Comparison of ENCODE assay signal across 9 cellular contexts in genomic region chr9:97529363-97530076, GRCh38. TPM values are rescaled to one million over a fixed set of nuclear protein-coding genes. Genes with fewer than 3 reads are reported as not detected.
DNase-seq lines count a peak whose midpoint lies in the region; ATAC-seq lines count a peak whose summit lies in the region.
"Had no signal": no experiment of that assay in that cellular context is flagged by ENCODE, and none has a peak within 500 bp of the region (broad histone marks: within the 10 kb centered on the region; RNA-seq: fewer than 3 reads in every experiment).

No MANE protein-coding gene starts in this region.

- intact Hi-C loops in activated naive CD4-positive, alpha-beta T cell treated with anti-CD3 and anti-CD28 coated beads for 36 hours (cut with micrococcal nuclease), result no loop called here

- no peaks in the 10 kb centered on the region for H3K36me3 ChIP-seq in adipocyte (ENCODE audit: control insufficient read depth, insufficient read depth, low read length, severe bottlenecking)

- no peaks in the 10 kb centered on the region for H3K27me3 Mint-ChIP-seq in activated naive CD4-positive, alpha-beta T cell treated with anti-CD3 and anti-CD28 coated beads for 36 hours (ENCODE audit: low read depth)
- H3K27me3 Mint-ChIP-seq in activated naive CD4-positive, alpha-beta T cell treated with anti-CD3 and anti-CD28 coated beads, Interleukin-2, amount 10 ng/mL, durations not matched to agents 7 days and 5 days, result peaks cover 8% of the 10 kb centered on the region
- peaks cover 0 to 1% of the 10 kb centered on the region in 2 donors for H3K27me3 Mint-ChIP-seq in T-cell
- H3K27me3 Mint-ChIP-seq: memory B cell had no signal

- ATAC-seq in HG03025 (IDR thresholded peaks at IDR 0.05; ENCODE audit: low FRiP score, unreplicated experiment), result peak; percentile 68
- ATAC-seq in T-cell (replicated peaks in 1 of 4), result no peak

- H3K4me1 ChIP-seq in adipocyte (ENCODE audit: control insufficient read depth, insufficient read depth, low read length), result peaks cover 3% of the 10 kb centered on the region

- POLR2A ChIA-PET in T-cell (lab: Charles Lee), result no interaction called here

- H3K9ac ChIP-seq in adipocyte (ENCODE audit: low read length), result no peak overlapping the region

- H3K9me3 Mint-ChIP-seq in activated naive CD4-positive, alpha-beta T cell treated with anti-CD3 and anti-CD28 coated beads for 36 hours, result no peaks in the 10 kb centered on the region
- no peaks in the 10 kb centered on the region for H3K9me3 Mint-ChIP-seq in activated naive CD4-positive, alpha-beta T cell treated with anti-CD3 and anti-CD28 coated beads, Interleukin-2, amount 10 ng/mL, durations not matched to agents 7 days and 5 days
- no peaks in the 10 kb centered on the region for H3K9me3 Mint-ChIP-seq in T-cell
- H3K9me3 Mint-ChIP-seq: memory B cell had no signal

- H3K4me3 Mint-ChIP-seq in activated naive CD4-positive, alpha-beta T cell treated with anti-CD3 and anti-CD28 coated beads for 36 hours, result no peak overlapping the region
- H3K4me3 Mint-ChIP-seq in activated naive CD4-positive, alpha-beta T cell treated with anti-CD3 and anti-CD28 coated beads, Interleukin-2, amount 10 ng/mL, durations not matched to agents 7 days and 5 days, result no peak overlapping the region
- H3K4me3 Mint-ChIP-seq in T-cell, result no peak overlapping the region
- H3K4me3 Mint-ChIP-seq: memory B cell had no signal

- H3K9me3 ChIP-seq in adipocyte (ENCODE audit: control insufficient read depth, low read length), result peaks cover 11% of the 10 kb centered on the region

- CTCF ChIA-PET in activated naive CD4-positive, alpha-beta T cell treated with anti-CD3 and anti-CD28 coated beads for 36 hours (lab: Charles Lee), result no interaction called here
- CTCF ChIA-PET in activated naive CD4-positive, alpha-beta T cell treated with anti-CD3 and anti-CD28 coated beads, Interleukin-2, amount 10 ng/mL, durations not matched to agents 7 days and 5 days (lab: Charles Lee), result interaction anchor here (0.9 to 1.0 kb wide), 2 partner anchors 39 to 70 kb away, joined by 3 read pairs; no protein-coding TSS in a partner anchor
- CTCF ChIA-PET in T-cell (lab: Charles Lee), result interaction anchor here in 1 of 2 donors (0.5 kb wide), 1 partner anchor 46 kb away, joined by 3 read pairs; no protein-coding TSS in a partner anchor

- peaks cover 2% of the 10 kb centered on the region for H3K4me1 Mint-ChIP-seq in activated naive CD4-positive, alpha-beta T cell treated with anti-CD3 and anti-CD28 coated beads for 36 hours (ENCODE audit: low read depth)
- H3K4me1 Mint-ChIP-seq in activated naive CD4-positive, alpha-beta T cell treated with anti-CD3 and anti-CD28 coated beads, Interleukin-2, amount 10 ng/mL, durations not matched to agents 7 days and 5 days, result peaks cover 7% of the 10 kb centered on the region
- no peaks in the 10 kb centered on the region for H3K4me1 Mint-ChIP-seq in T-cell
- H3K4me1 Mint-ChIP-seq: memory B cell had no signal

- DNase-seq in activated naive CD4-positive, alpha-beta T cell treated with anti-CD3 and anti-CD28 coated beads for 36 hours, result peak; percentile 50
- no peak for DNase-seq in activated naive CD4-positive, alpha-beta T cell treated with anti-CD3 and anti-CD28 coated beads, Interleukin-2, amount 10 ng/mL, durations not matched to agents 7 days and 5 days
- DNase-seq in adipocyte (ENCODE audit: low read depth) (peak; percentile 4), pons (ENCODE audit: low spot score) (peak; percentile 6), AML-193 (lab: John Stamatoyannopoulos, UW) (no peak), NCI-H748 treated with DMSO at 0.1 percent for 48 hours (lab: John Stamatoyannopoulos, UW) (no peak), T-cell (no peak)

- no peak overlapping the region for H3K4me3 ChIP-seq in adipocyte (ENCODE audit: low read length)

- H3K27ac Mint-ChIP-seq in activated naive CD4-positive, alpha-beta T cell treated with anti-CD3 and anti-CD28 coated beads for 36 hours, result no peak overlapping the region
- no peak overlapping the region for H3K27ac Mint-ChIP-seq in activated naive CD4-positive, alpha-beta T cell treated with anti-CD3 and anti-CD28 coated beads, Interleukin-2, amount 10 ng/mL, durations not matched to agents 7 days and 5 days
- H3K27ac Mint-ChIP-seq in T-cell, result no peak overlapping the region
- H3K27ac Mint-ChIP-seq: memory B cell had no signal

- H3K36me3 Mint-ChIP-seq in activated naive CD4-positive, alpha-beta T cell treated with anti-CD3 and anti-CD28 coated beads for 36 hours (ENCODE audit: low read depth), result no peaks in the 10 kb centered on the region
- no peaks in the 10 kb centered on the region for H3K36me3 Mint-ChIP-seq in activated naive CD4-positive, alpha-beta T cell treated with anti-CD3 and anti-CD28 coated beads, Interleukin-2, amount 10 ng/mL, durations not matched to agents 7 days and 5 days
- H3K36me3 Mint-ChIP-seq in T-cell, result no peaks in the 10 kb centered on the region
- H3K36me3 Mint-ChIP-seq: memory B cell had no signal

- no peaks in the 10 kb centered on the region for H3K27me3 ChIP-seq in adipocyte (replicated peaks; ENCODE audit: control insufficient read depth, insufficient read depth, low read length)

RNA-seq across cellular contexts. Expression of gene TMOD1, which starts 28.1 kb away (rescaled TPM):
- total RNA-seq in activated naive CD4-positive, alpha-beta T cell treated with anti-CD3 and anti-CD28 coated beads for 36 hours, result 1 to 10 TPM; 1.2 to 1.4 TPM
- 1 to 10 TPM in 4 of 5 donors, under 1 TPM in 1; 0.70 to 1.9 (median 1.3) TPM for total RNA-seq in T-cell

Comparison
In these comparisons a context has a peak if more than half of its experiments do, and no peak if none do; other contexts are left out.
1. DNase-seq: peak in activated naive CD4-positive, alpha-beta T cell treated with anti-CD3 and anti-CD28 coated beads for 36 hours (single experiment), adipocyte (single experiment) and pons (single experiment); none in activated naive CD4-positive, alpha-beta T cell treated with anti-CD3 and anti-CD28 coated beads, Interleukin-2, amount 10 ng/mL, durations not matched to agents 7 days and 5 days (single experiment), AML-193 (0 of 2), NCI-H748 treated with DMSO at 0.1 percent for 48 hours (single experiment) and T-cell (0 of 34).